Comparison of ENCODE assay signal across 17 cellular contexts in genomic region chr5:174324680-174325079, GRCh38.
"Had no signal": no experiment of that assay in that cellular context is flagged by ENCODE, and none has a peak within 500 bp of the region (broad histone marks: within the 10 kb centered on the region; RNA-seq: fewer than 3 reads in every experiment).

No MANE protein-coding gene starts in this region.

- H3K4me3 ChIP-seq: esophagus muscularis mucosa, lung had no signal

- H3K27me3 ChIP-seq: foreskin keratinocyte had no signal

- H3K27ac Mint-ChIP-seq: activated CD4-positive, alpha-beta T cell treated with anti-CD3 and anti-CD28 coated beads, Interleukin-2, amount 10 ng/mL, durations not matched to agents 24 days and 14 days; activated CD8-positive, alpha-beta T cell treated with anti-CD3 and anti-CD28 coated beads, Interleukin-2, amount 10 ng/mL, durations not matched to agents 7 days and 5 days; activated naive CD8-positive, alpha-beta T cell treated with anti-CD3 and anti-CD28 coated beads, Interleukin-2, amount 10 ng/mL, durations not matched to agents 7 days and 5 days; activated T-cell treated with anti-CD3 and anti-CD28 coated beads, Interleukin-2, amount 50 U/mL, for 24 hours; activated T-helper 2 cell treated with anti-CD3 and anti-CD28 coated beads, Interferon-gamma antibody, Interleukin-2, Interleukin-4, amounts not matched to agents 10 μg/mL and 5 μg/mL and 100 μg/mL, durations not matched to agents 14 hours and 24 hours and 36 hours; dendritic cell treated with granulocyte-macrophage colony-stimulating factor and Interleukin-4, amounts not matched to agents 40 ng/mL and 50 ng/mL, for 4 days; nephron; stimulated activated naive B cell treated with anti-CD40 and anti-IgM and Interleukin-4, amounts not matched to agents 10 μg/mL and 1 μg/mL and 100 μg/mL, for 72 hours had no signal

- H3K27ac ChIP-seq: esophagus muscularis mucosa, foreskin keratinocyte had no signal

- H3K36me3 Mint-ChIP-seq: activated naive CD8-positive, alpha-beta T cell treated with anti-CD3 and anti-CD28 coated beads, Interleukin-2, amount 10 ng/mL, durations not matched to agents 7 days and 5 days; brain; stimulated activated naive B cell treated with anti-CD40 and anti-IgM and Interleukin-4, amounts not matched to agents 10 μg/mL and 1 μg/mL and 100 μg/mL, for 72 hours had no signal

- H3K4me1 Mint-ChIP-seq: nephron; stimulated activated naive B cell treated with anti-CD40 and anti-IgM and Interleukin-4, amounts not matched to agents 10 μg/mL and 1 μg/mL and 100 μg/mL, for 72 hours had no signal

- FAIRE-seq: endothelial cell of umbilical vein had no signal

- H3K9me3 ChIP-seq: esophagus muscularis mucosa had no signal

- H3K4me1 ChIP-seq: esophagus muscularis mucosa, foreskin keratinocyte had no signal

- H3K27me3 Mint-ChIP-seq: activated naive CD8-positive, alpha-beta T cell treated with anti-CD3 and anti-CD28 coated beads, Interleukin-2, amount 10 ng/mL, durations not matched to agents 7 days and 5 days had no signal

- H3K9me3 Mint-ChIP-seq: activated CD4-positive, alpha-beta T cell treated with anti-CD3 and anti-CD28 coated beads, Interleukin-2, amount 10 ng/mL, durations not matched to agents 24 days and 14 days; activated naive CD8-positive, alpha-beta T cell treated with anti-CD3 and anti-CD28 coated beads, Interleukin-2, amount 10 ng/mL, durations not matched to agents 7 days and 5 days; activated T-cell treated with anti-CD3 and anti-CD28 coated beads, Interleukin-2, amount 50 U/mL, for 24 hours; activated T-helper 2 cell treated with anti-CD3 and anti-CD28 coated beads, Interferon-gamma antibody, Interleukin-2, Interleukin-4, amounts not matched to agents 10 μg/mL and 5 μg/mL and 100 μg/mL, durations not matched to agents 14 hours and 24 hours and 36 hours; dendritic cell treated with granulocyte-macrophage colony-stimulating factor and Interleukin-4, amounts not matched to agents 40 ng/mL and 50 ng/mL, for 4 days; nephron; stimulated activated naive B cell treated with anti-CD40 and anti-IgM and Interleukin-4, amounts not matched to agents 10 μg/mL and 1 μg/mL and 100 μg/mL, for 72 hours had no signal

- H3K4me3 Mint-ChIP-seq: activated CD4-positive, alpha-beta T cell treated with anti-CD3 and anti-CD28 coated beads, Interleukin-2, amount 10 ng/mL, durations not matched to agents 24 days and 14 days; activated CD8-positive, alpha-beta T cell treated with anti-CD3 and anti-CD28 coated beads, Interleukin-2, amount 10 ng/mL, durations not matched to agents 7 days and 5 days; activated naive CD8-positive, alpha-beta T cell treated with anti-CD3 and anti-CD28 coated beads, Interleukin-2, amount 10 ng/mL, durations not matched to agents 7 days and 5 days; activated T-cell treated with anti-CD3 and anti-CD28 coated beads, Interleukin-2, amount 50 U/mL, for 24 hours; dendritic cell treated with granulocyte-macrophage colony-stimulating factor and Interleukin-4, amounts not matched to agents 40 ng/mL and 50 ng/mL, for 4 days; nephron; stimulated activated naive B cell treated with anti-CD40 and anti-IgM and Interleukin-4, amounts not matched to agents 10 μg/mL and 1 μg/mL and 100 μg/mL, for 72 hours had no signal

- DNase-seq: activated CD4-positive, alpha-beta T cell treated with anti-CD3 and anti-CD28 coated beads, Interleukin-2, amount 10 ng/mL, durations not matched to agents 24 days and 14 days; activated CD8-positive, alpha-beta T cell treated with anti-CD3 and anti-CD28 coated beads, Interleukin-2, amount 10 ng/mL, durations not matched to agents 7 days and 5 days; activated naive CD4-positive, alpha-beta T cell treated with Interleukin-2 at 50 U/mL for 16 hours; activated naive CD8-positive, alpha-beta T cell treated with anti-CD3 and anti-CD28 coated beads, Interleukin-2, amount 10 ng/mL, durations not matched to agents 7 days and 5 days; activated T-cell treated with anti-CD3 and anti-CD28 coated beads, Interleukin-2, amount 50 U/mL, for 24 hours; effector CD8-positive, alpha-beta T cell; foreskin keratinocyte; kidney; stimulated activated naive B cell treated with anti-CD40 and anti-IgM and Interleukin-4, amounts not matched to agents 10 μg/mL and 1 μg/mL and 100 μg/mL, for 72 hours; T1000 had no signal

- H3K36me3 ChIP-seq: esophagus muscularis mucosa had no signal
